ENCODE assay signal across 8 cellular contexts in the genomic region with DNA sequence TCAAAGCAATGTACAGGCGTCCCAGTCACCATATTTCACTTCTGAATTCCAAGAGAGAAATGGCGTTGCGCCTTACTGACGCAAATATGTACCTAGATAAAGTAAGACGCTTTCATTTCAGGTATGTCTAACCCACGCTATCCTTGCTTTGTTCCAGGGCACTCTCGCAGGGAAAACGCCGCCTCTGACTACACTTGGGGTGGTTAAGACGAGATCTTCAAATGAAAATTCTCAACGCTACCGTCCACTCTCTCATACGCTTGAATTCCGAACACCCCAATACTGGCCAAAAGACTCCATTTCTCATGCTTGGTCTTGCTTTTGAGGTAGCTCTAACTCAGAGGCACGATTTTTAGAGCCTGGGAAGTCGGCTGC. TPM values are rescaled to one million over a fixed set of nuclear protein-coding genes. Genes with fewer than 3 reads are reported as not detected.
DNase-seq lines count a peak whose midpoint lies in the region; ATAC-seq and TF ChIP-seq lines count a peak whose summit lies in the region.

No MANE protein-coding gene starts in this region.

- 1% methylated on average over 14 to 16 of the region's 16 CpGs for WGBS in esophagus squamous epithelium, 2 donors
- WGBS in neuronal stem cell (ENCODE audit: extremely low coverage in 2 of 2, insufficient read length in 2 of 2, insufficient replicate concordance in 1 of 2), 2 donors: no CpG with 5 or more reads among the region's 16 CpGs

- H3K4me3 ChIP-seq in SJSA1 (peak overlapping the region; percentile 71), esophagus squamous epithelium (peak overlapping the region; percentile 58 to 97 (median 87)), neuronal stem cell (ENCODE audit: low read length in 2 of 2) (peak overlapping the region; percentile 96)

- H3K79me1 ChIP-seq in neuronal stem cell (ENCODE audit: low read depth, low read length): no peaks in the 10 kb centered on the region

- no peak overlapping the region for H3K18ac ChIP-seq in neuronal stem cell (ENCODE audit: low read length)

- peak overlapping the region; percentile 96 for H3K9ac ChIP-seq in neuronal stem cell (ENCODE audit: low read depth, low read length, poor library complexity)

- H3K14ac ChIP-seq in neuronal stem cell (ENCODE audit: low read length): no peak overlapping the region

- intact Hi-C loops in esophagus squamous epithelium (cut with DNase I): no loop called here

- H3K36me3 ChIP-seq in SJSA1 (peaks cover 37% of the 10 kb centered on the region), esophagus squamous epithelium (peaks cover 0 to 25% (median 9%) of the 10 kb centered on the region in 3 donors), neuronal stem cell (replicated peaks in 1 of 2; ENCODE audit: control insufficient read depth in 2 of 2, insufficient read depth in 2 of 2, low read length in 2 of 2) (peaks cover 7 to 35% of the 10 kb centered on the region in 2 donors)

- no peak overlapping the region for H3K4ac ChIP-seq in neuronal stem cell (ENCODE audit: low read length)

- peak overlapping the region; percentile 91 for H3K27ac ChIP-seq in SJSA1
- peak overlapping the region; percentile 95 to 98 (median 96) for H3K27ac ChIP-seq in esophagus squamous epithelium
- H3K27ac ChIP-seq in neuronal stem cell (replicated peaks; ENCODE audit: low read length): peak overlapping the region; percentile 94

- DNase-seq in NCI-H510A treated with DMSO at 0.1 percent for 48 hours (lab: John Stamatoyannopoulos, UW): peak; percentile 97
- DNase-seq in NCI-H510A (lab: John Stamatoyannopoulos, UW): no peak
- no peak for DNase-seq in SJSA1 (ENCODE audit: low read depth in 1 of 2, low spot score in 2 of 2)
- DNase-seq in esophagus squamous epithelium (lab: John Stamatoyannopoulos, UW): no peak
- no peak for DNase-seq in neuronal stem cell (ENCODE audit: low spot score)
- no peak for DNase-seq in NCI-H1694 (lab: John Stamatoyannopoulos, UW)
- no peak for DNase-seq in SKM-1 treated with dmso at 0.1 percent for 144 hours (lab: John Stamatoyannopoulos, UW; ENCODE audit: unreplicated experiment)

- H3K27me3 ChIP-seq in SJSA1 (replicated peaks) (no peaks in the 10 kb centered on the region), esophagus squamous epithelium (no peaks in the 10 kb centered on the region), neuronal stem cell (ENCODE audit: control insufficient read depth in 3 of 3, insufficient read depth in 3 of 3, low read depth in 1 of 3, low read length in 3 of 3) (no peaks in the 10 kb centered on the region)

- H2BK12ac ChIP-seq in neuronal stem cell (ENCODE audit: low read length): no peak overlapping the region

- peak overlapping the region; percentile 90 for H2AFZ ChIP-seq in neuronal stem cell (ENCODE audit: low read length)

- no peak overlapping the region for H2AK5ac ChIP-seq in neuronal stem cell (ENCODE audit: low read depth, low read length)

- TF ChIP-seq CTCF in esophagus squamous epithelium (IDR thresholded peaks at IDR 0.05): no peak

- ATAC-seq in HG02840 (IDR thresholded peaks at IDR 0.05; ENCODE audit: low FRiP score, unreplicated experiment): peak; percentile 6

- peak overlapping the region; percentile 97 for H3K23ac ChIP-seq in neuronal stem cell (ENCODE audit: low read depth, low read length, poor library complexity)

- H3K4me1 ChIP-seq in SJSA1 (replicated peaks): peaks cover 4% of the 10 kb centered on the region; the same call in 1 of the 2 replicates
- H3K4me1 ChIP-seq in esophagus squamous epithelium: peaks cover 4 to 48% (median 17%) of the 10 kb centered on the region in 3 donors
- no peaks in the 10 kb centered on the region for H3K4me1 ChIP-seq in neuronal stem cell (ENCODE audit: control insufficient read depth in 2 of 2, insufficient read depth in 1 of 2, low read depth in 1 of 2, low read length in 2 of 2)

- no peak overlapping the region for H4K8ac ChIP-seq in neuronal stem cell (ENCODE audit: low read depth, low read length)

- H2BK120ac ChIP-seq in neuronal stem cell (ENCODE audit: low read depth, low read length): no peak overlapping the region

- H3K9me3 ChIP-seq in SJSA1 (replicated peaks): no peaks in the 10 kb centered on the region
- no peaks in the 10 kb centered on the region for H3K9me3 ChIP-seq in esophagus squamous epithelium
- no peaks in the 10 kb centered on the region for H3K9me3 ChIP-seq in neuronal stem cell (replicated peaks in 1 of 2; ENCODE audit: control insufficient read depth in 2 of 2, insufficient read depth in 1 of 2, low read depth in 1 of 2, low read length in 2 of 2)

- no peak overlapping the region for H4K91ac ChIP-seq in neuronal stem cell (ENCODE audit: low read depth, low read length, poor library complexity)

- peak overlapping the region; percentile 55 for H3K4me2 ChIP-seq in neuronal stem cell (ENCODE audit: insufficient read depth, low read length, poor library complexity, severe bottlenecking)

- TF ChIP-seq POLR2A in esophagus squamous epithelium (IDR thresholded peaks at IDR 0.05): no peak

- no peak overlapping the region for H2BK15ac ChIP-seq in neuronal stem cell (ENCODE audit: low read length)

- no peak overlapping the region for H2BK5ac ChIP-seq in neuronal stem cell (ENCODE audit: low read length)

RNA-seq across cellular contexts. Expression of a gene that starts 0.7 kb away (rescaled TPM):
- total RNA-seq in SJSA1 (2014; rRNA removed; shearing (Covaris generic)): 91.8 and 112 TPM in 2 replicates
- total RNA-seq in esophagus squamous epithelium: 10 to 100 TPM; 26.2 to 47.1 (median 39.0) TPM
- 16.6 TPM for polyA plus RNA-seq in neuronal stem cell (2013, experiment 1 of 2)
- polyA plus RNA-seq in neuronal stem cell (2013, experiment 2 of 2): 17.6 TPM

RNA-seq across cellular contexts. Expression of a gene that starts 9.6 kb away (rescaled TPM):
- not detected in 2 replicates for total RNA-seq in SJSA1 (2014; rRNA removed; shearing (Covaris generic))
- total RNA-seq in esophagus squamous epithelium: not detected
- polyA plus RNA-seq in neuronal stem cell (2013, experiment 1 of 2): not detected
- not detected for polyA plus RNA-seq in neuronal stem cell (2013, experiment 2 of 2)

RNA-seq across cellular contexts. Expression of a gene that starts 59.8 kb away (rescaled TPM):
- 0.06 and 0.39 TPM in 2 replicates for total RNA-seq in SJSA1 (2014; rRNA removed; shearing (Covaris generic))
- total RNA-seq in esophagus squamous epithelium: 1 to 10 TPM in 2 of 4 donors, under 1 TPM in 1, not detected in 1; 0.26 to 4.0 (median 2.1) TPM
- 18.6 TPM for polyA plus RNA-seq in neuronal stem cell (2013, experiment 1 of 2)
- polyA plus RNA-seq in neuronal stem cell (2013, experiment 2 of 2): 18.6 TPM
